20 cellular contexts compared by ENCODE assay signal in genomic region chr1:23793861-23794731, GRCh38. TPM values are rescaled to one million over a fixed set of nuclear protein-coding genes. Genes with fewer than 3 reads are reported as not detected.
DNase-seq lines count a peak whose midpoint lies in the region; ATAC-seq, FAIRE-seq and TF ChIP-seq lines count a peak whose summit lies in the region.
"Had no signal": no experiment of that assay in that cellular context is flagged by ENCODE, and none has a peak within 500 bp of the region (broad histone marks: within the 10 kb centered on the region; RNA-seq: fewer than 3 reads in every experiment).

No MANE protein-coding gene starts in this region.

- H3K27ac Mint-ChIP-seq in Calu3 (ENCODE audit: unreplicated experiment): peak overlapping the region; percentile 77
- H3K27ac Mint-ChIP-seq: activated CD4-positive, alpha-beta memory T cell treated with anti-CD3 and anti-CD28 coated beads for 36 hours; stimulated activated naive CD8-positive, alpha-beta T cell treated with anti-CD3 and anti-CD28 coated beads, Interleukin-15, Interleukin-2, amounts not matched to agents 100 ng/mL and 50 ng/mL, for 24 hours had no signal

- no peaks in the 10 kb centered on the region for H3K9me3 ChIP-seq in A549
- H3K9me3 ChIP-seq in effector memory CD4-positive, alpha-beta T cell (ENCODE audit: control insufficient read depth, low read length): no peaks in the 10 kb centered on the region
- H3K9me3 ChIP-seq in osteoblast (ENCODE audit: low read depth, low read length): no peaks in the 10 kb centered on the region
- no peaks in the 10 kb centered on the region for H3K9me3 ChIP-seq in MG63
- H3K9me3 ChIP-seq: esophagus squamous epithelium, uterus had no signal

- H3K36me3 ChIP-seq in effector memory CD4-positive, alpha-beta T cell (ENCODE audit: control insufficient read depth, insufficient read depth, low read length): peaks cover 21% of the 10 kb centered on the region
- peaks cover 36% of the 10 kb centered on the region for H3K36me3 ChIP-seq in osteoblast (ENCODE audit: insufficient read depth, low read length)
- H3K36me3 ChIP-seq in MG63: peaks cover 34% of the 10 kb centered on the region
- H3K36me3 ChIP-seq: uterus had no signal

- H3K9me3 Mint-ChIP-seq in Calu3 (ENCODE audit: low read depth, unreplicated experiment): no peaks in the 10 kb centered on the region
- H3K9me3 Mint-ChIP-seq: activated CD4-positive, alpha-beta memory T cell treated with anti-CD3 and anti-CD28 coated beads for 36 hours; H9; natural killer cell; stimulated activated naive CD8-positive, alpha-beta T cell treated with anti-CD3 and anti-CD28 coated beads, Interleukin-15, Interleukin-2, amounts not matched to agents 100 ng/mL and 50 ng/mL, for 24 hours had no signal

- no peaks in the 10 kb centered on the region for H3K27me3 ChIP-seq in effector memory CD4-positive, alpha-beta T cell (replicated peaks; ENCODE audit: control insufficient read depth, insufficient read depth, low read length, poor library complexity, severe bottlenecking)
- no peaks in the 10 kb centered on the region for H3K27me3 ChIP-seq in osteoblast (ENCODE audit: insufficient read depth, low read length)
- H3K27me3 ChIP-seq in MG63: no peaks in the 10 kb centered on the region
- H3K27me3 ChIP-seq: dorsolateral prefrontal cortex, esophagus squamous epithelium, uterus had no signal

- POLR2A ChIA-PET in A549 (lab: Yijun Ruan, JAX): no interaction called here

- intact Hi-C loops in Calu3 (cut with micrococcal nuclease; ENCODE audit: unreplicated experiment): no loop called here

- FAIRE-seq in A549 (lab: Jason Lieb, UNC): no peak
- FAIRE-seq: bronchial epithelial cell had no signal

- WGBS in A549 (ENCODE audit: missing lambda C conversion rate): 53% methylated on average over 8 of the region's 21 CpGs

- H3K4me1 ChIP-seq in A549 (peaks cover 42% of the 10 kb centered on the region), osteoblast (ENCODE audit: insufficient read depth, low read length) (peaks cover 24% of the 10 kb centered on the region)
- peaks cover 17% of the 10 kb centered on the region for H3K4me1 ChIP-seq in effector memory CD4-positive, alpha-beta T cell (ENCODE audit: control insufficient read depth, insufficient read depth, low read length, poor library complexity, severe bottlenecking)

- DNase-seq in A549 (ENCODE audit: low read depth in 1 of 2, low spot score in 1 of 2): no peak
- DNase-seq in Calu3: no peak
- no peak for DNase-seq in effector memory CD4-positive, alpha-beta T cell
- peak; percentile 71 for DNase-seq in osteoblast (ENCODE audit: insufficient read length, low spot score, missing footprints)
- DNase-seq in MG63: no peak
- DNase-seq in cerebellum (ENCODE audit: low spot score): no peak
- no peak for DNase-seq in effector CD8-positive, alpha-beta T cell (lab: John Stamatoyannopoulos, UW)
- DNase-seq: DMS153, esophagus squamous epithelium, H9, natural killer cell, NCI-H446, uterus, WERI-Rb-1 had no signal

- BruUV-seq in Calu3 (replicated peaks; lab: Mats Ljungman, UMichigan): no TSS peak

- TF ChIP-seq POLR2A in A549 (IDR thresholded peaks at IDR 0.05; ENCODE audit: low read length): no peak

- no peaks in the 10 kb centered on the region for H3K27me3 Mint-ChIP-seq in Calu3 (ENCODE audit: unreplicated experiment)
- H3K27me3 Mint-ChIP-seq: activated CD4-positive, alpha-beta memory T cell treated with anti-CD3 and anti-CD28 coated beads for 36 hours; stimulated activated naive CD8-positive, alpha-beta T cell treated with anti-CD3 and anti-CD28 coated beads, Interleukin-15, Interleukin-2, amounts not matched to agents 100 ng/mL and 50 ng/mL, for 24 hours had no signal

- ATAC-seq in A549 (no peak), HG03442 (IDR thresholded peaks at IDR 0.05; ENCODE audit: unreplicated experiment) (no peak)

- H3K79me2 ChIP-seq in osteoblast (ENCODE audit: insufficient read depth, low read length): peaks cover 27% of the 10 kb centered on the region

- TF ChIP-seq CTCF in A549 (IDR thresholded peaks at IDR 0.05): no peak
- TF ChIP-seq CTCF in Calu3 (IDR thresholded peaks at IDR 0.05; ENCODE audit: unreplicated experiment): no peak
- no peak for TF ChIP-seq CTCF in osteoblast (IDR thresholded peaks at IDR 0.05; ENCODE audit: extremely low read depth, low read depth, low read length)

- TF ChIP-seq EP300 in A549 (IDR thresholded peaks at IDR 0.05): no peak

- H2AFZ ChIP-seq in osteoblast (ENCODE audit: low read length): no peak overlapping the region

- peaks cover 8% of the 10 kb centered on the region for H4K20me1 ChIP-seq in osteoblast (ENCODE audit: insufficient read depth, low read length)

- peak overlapping the region in 1 of 2 experiments; percentile 98; a peak in 2 of 6 replicates for H3K27ac ChIP-seq in A549
- peak overlapping the region; percentile 42 for H3K27ac ChIP-seq in effector memory CD4-positive, alpha-beta T cell (ENCODE audit: insufficient read depth, low read length, poor library complexity, severe bottlenecking)
- no peak overlapping the region for H3K27ac ChIP-seq in osteoblast (ENCODE audit: low read depth, low read length)
- H3K27ac ChIP-seq: WERI-Rb-1 had no signal

- CTCF ChIA-PET in A549 (lab: Yijun Ruan, JAX): interaction anchor here (1.3 to 2.1 kb wide), 3 partner anchors 22 to 61 kb away, joined by 9 to 11 read pairs (median 9); no protein-coding TSS in a partner anchor
- CTCF ChIA-PET in Calu3 (lab: Charles Lee): interaction anchor here (0.7 to 1.0 kb wide), 4 partner anchors 14 to 749 kb away, joined by 3 to 4 read pairs (median 3); no protein-coding TSS in a partner anchor

- peak overlapping the region; percentile 99 for H3K4me3 Mint-ChIP-seq in Calu3 (ENCODE audit: low read depth, unreplicated experiment)
- H3K4me3 Mint-ChIP-seq: activated CD4-positive, alpha-beta memory T cell treated with anti-CD3 and anti-CD28 coated beads for 36 hours had no signal

- H3K4me1 Mint-ChIP-seq in Calu3 (ENCODE audit: low read depth, unreplicated experiment): peaks cover 23% of the 10 kb centered on the region

- H3K4me3 ChIP-seq in A549 (no peak overlapping the region), osteoblast (ENCODE audit: insufficient read depth, low read length) (no peak overlapping the region), MG63 (no peak overlapping the region)
- no peak overlapping the region for H3K4me3 ChIP-seq in effector memory CD4-positive, alpha-beta T cell (ENCODE audit: insufficient read depth, low read depth, low read length, poor library complexity, severe bottlenecking)
- H3K4me3 ChIP-seq: esophagus squamous epithelium, lung, uterus had no signal

- H3K4me2 ChIP-seq in A549: 0 out of 3 replicates have a peak overlapping the region, but pooled peaks have one; percentile 6
- no peak overlapping the region for H3K4me2 ChIP-seq in osteoblast (ENCODE audit: insufficient read depth, low read length)

- peaks cover 91% of the 10 kb centered on the region for H3K36me3 Mint-ChIP-seq in Calu3 (ENCODE audit: insufficient read depth, unreplicated experiment)
- H3K36me3 Mint-ChIP-seq: natural killer cell had no signal

- no peak for TF ChIP-seq RAD21 in A549 (conservative IDR thresholded peaks at IDR 0.05 in 1 of 2, IDR thresholded peaks at IDR 0.05 in 1 of 2)

RNA-seq across cellular contexts. Expression of gene LYPLA2, which starts 3.2 kb away (rescaled TPM):
- polyA plus RNA-seq in A549 (2011; rRNA removed): 17.8 and 26.0 TPM in 2 replicates
- polyA plus RNA-seq in A549 (2012; cell fraction: cytosol; rRNA removed): 39.3 and 56.7 TPM in 2 replicates
- 67.9 and 84.5 TPM in 2 replicates for polyA plus RNA-seq in A549 (2012; cell fraction: nucleus; rRNA removed)
- 43.8 to 49.2 TPM (median 46.7 TPM) in 3 replicates for polyA plus RNA-seq in A549 (2017; fragmentation: RNase III; extraction: RNeasy Plus Mini Kit Qiagen cat#74134 plus additional on column Dnase treatment)
- polyA minus RNA-seq in A549 (2011; rRNA and poly(A)+ RNA removed): 17.8 and 25.3 TPM in 2 replicates
- 52.0 and 66.5 TPM in 2 replicates for total RNA-seq in Calu3 (2022)
- total RNA-seq in osteoblast: 28.3 and 36.9 TPM in 2 replicates
- 38.5 and 68.6 TPM in 2 replicates for total RNA-seq in MG63 (2014; rRNA removed; shearing (Covaris generic); ENCODE audit: low replicate concordance)
- 21.1 TPM for total RNA-seq in cerebellum

RNA-seq across cellular contexts. Expression of gene GALE, which starts 6.5 kb away (rescaled TPM):
- polyA plus RNA-seq in A549 (2011; rRNA removed) (38.9 and 39.9 TPM in 2 replicates), A549 (2017; fragmentation: RNase III; extraction: RNeasy Plus Mini Kit Qiagen cat#74134 plus additional on column Dnase treatment) (45.6 to 48.1 TPM (median 46.9 TPM) in 3 replicates)
- 84.8 and 93.4 TPM in 2 replicates for polyA plus RNA-seq in A549 (2012; cell fraction: cytosol; rRNA removed)
- polyA plus RNA-seq in A549 (2012; cell fraction: nucleus; rRNA removed): 123 and 128 TPM in 2 replicates
- polyA minus RNA-seq in A549 (2011; rRNA and poly(A)+ RNA removed): 30.3 and 35.6 TPM in 2 replicates
- total RNA-seq in Calu3 (2022) (76.7 and 97.9 TPM in 2 replicates), osteoblast (11.8 and 13.4 TPM in 2 replicates), cerebellum (11.9 TPM)
- 45.4 and 123 TPM in 2 replicates for total RNA-seq in MG63 (2014; rRNA removed; shearing (Covaris generic); ENCODE audit: low replicate concordance)

RNA-seq across cellular contexts. Expression of gene PITHD1, which starts 15.9 kb away (rescaled TPM):
- polyA plus RNA-seq in A549 (2011; rRNA removed) (34.0 and 41.0 TPM in 2 replicates), A549 (2017; fragmentation: RNase III; extraction: RNeasy Plus Mini Kit Qiagen cat#74134 plus additional on column Dnase treatment) (25.4 to 29.2 TPM (median 26.3 TPM) in 3 replicates)
- 32.4 and 33.3 TPM in 2 replicates for polyA plus RNA-seq in A549 (2012; cell fraction: cytosol; rRNA removed)
- polyA plus RNA-seq in A549 (2012; cell fraction: nucleus; rRNA removed): 14.6 and 24.5 TPM in 2 replicates
- polyA minus RNA-seq in A549 (2011; rRNA and poly(A)+ RNA removed): 7.8 and 9.3 TPM in 2 replicates
- total RNA-seq in Calu3 (2022) (30.6 and 33.0 TPM in 2 replicates), osteoblast (29.8 and 31.1 TPM in 2 replicates), cerebellum (46.5 TPM)
- 64.2 and 116 TPM in 2 replicates for total RNA-seq in MG63 (2014; rRNA removed; shearing (Covaris generic); ENCODE audit: low replicate concordance)

RNA-seq across cellular contexts. Expression of gene HMGCL, which starts 31.1 kb away (rescaled TPM):
- polyA plus RNA-seq in A549 (2011; rRNA removed): 18.0 and 18.9 TPM in 2 replicates
- polyA plus RNA-seq in A549 (2012; cell fraction: cytosol; rRNA removed): 7.9 and 9.7 TPM in 2 replicates
- polyA plus RNA-seq in A549 (2012; cell fraction: nucleus; rRNA removed): 8.1 and 9.5 TPM in 2 replicates
- polyA plus RNA-seq in A549 (2017; fragmentation: RNase III; extraction: RNeasy Plus Mini Kit Qiagen cat#74134 plus additional on column Dnase treatment): 9.7 to 11.5 TPM (median 10.9 TPM) in 3 replicates
- polyA minus RNA-seq in A549 (2011; rRNA and poly(A)+ RNA removed): 10.6 and 12.6 TPM in 2 replicates
- 23.1 and 27.8 TPM in 2 replicates for total RNA-seq in Calu3 (2022)
- 36.5 and 39.8 TPM in 2 replicates for total RNA-seq in osteoblast
- total RNA-seq in MG63 (2014; rRNA removed; shearing (Covaris generic); ENCODE audit: low replicate concordance): 27.6 and 41.0 TPM in 2 replicates
- 9.8 TPM for total RNA-seq in cerebellum

RNA-seq across cellular contexts. Expression of gene ELOA, which starts 50.8 kb away (rescaled TPM):
- 16.0 and 18.4 TPM in 2 replicates for polyA plus RNA-seq in A549 (2011; rRNA removed)
- polyA plus RNA-seq in A549 (2012; cell fraction: cytosol; rRNA removed): 6.9 and 7.3 TPM in 2 replicates
- polyA plus RNA-seq in A549 (2012; cell fraction: nucleus; rRNA removed): 6.4 and 8.1 TPM in 2 replicates
- 16.3 to 18.4 TPM (median 16.4 TPM) in 3 replicates for polyA plus RNA-seq in A549 (2017; fragmentation: RNase III; extraction: RNeasy Plus Mini Kit Qiagen cat#74134 plus additional on column Dnase treatment)
- polyA minus RNA-seq in A549 (2011; rRNA and poly(A)+ RNA removed): 12.6 and 13.9 TPM in 2 replicates
- total RNA-seq in Calu3 (2022): 32.4 and 36.5 TPM in 2 replicates
- total RNA-seq in osteoblast: 41.5 and 42.0 TPM in 2 replicates
- total RNA-seq in MG63 (2014; rRNA removed; shearing (Covaris generic); ENCODE audit: low replicate concordance): 32.8 and 35.6 TPM in 2 replicates
- total RNA-seq in cerebellum: 18.5 TPM
